8 cellular contexts compared by ENCODE assay signal in genomic region chr15:50135123-50135541, GRCh38. TPM values are rescaled to one million over a fixed set of nuclear protein-coding genes. Genes with fewer than 3 reads are reported as not detected.
DNase-seq lines count a peak whose midpoint lies in the region; ATAC-seq and TF ChIP-seq lines count a peak whose summit lies in the region.

No MANE protein-coding gene starts in this region.

- H3K27me3 Mint-ChIP-seq in activated T-cell treated with anti-CD3 and anti-CD28 coated beads, Interleukin-2, amount 50 U/mL, for 24 hours = peaks cover 2% of the 10 kb centered on the region
- peaks cover under 1% of the 10 kb centered on the region for H3K27me3 Mint-ChIP-seq in GM23338 (ENCODE audit: insufficient read depth, low read depth, poor library complexity)

- H3K4me3 ChIP-seq in GM23338 = no peak overlapping the region
- H3K4me3 ChIP-seq in H7 (ENCODE audit: insufficient read depth, low read depth, low read length) = no peak overlapping the region

- H3K27me3 ChIP-seq in GM23338 (ENCODE audit: insufficient read depth) = no peaks in the 10 kb centered on the region
- no peaks in the 10 kb centered on the region for H3K27me3 ChIP-seq in H7 (ENCODE audit: control insufficient read depth, insufficient read depth, low read length)

- peaks cover 3% of the 10 kb centered on the region for H3K36me3 Mint-ChIP-seq in activated T-cell treated with anti-CD3 and anti-CD28 coated beads, Interleukin-2, amount 50 U/mL, for 24 hours (ENCODE audit: low read depth)
- no peaks in the 10 kb centered on the region for H3K36me3 Mint-ChIP-seq in GM23338 (ENCODE audit: low read depth)

- no peak overlapping the region for H2AFZ ChIP-seq in GM23338

- H3K9me2 ChIP-seq in GM23338 (ENCODE audit: insufficient read depth) = no peaks in the 10 kb centered on the region

- peaks cover 6% of the 10 kb centered on the region for H3K9me3 Mint-ChIP-seq in activated T-cell treated with anti-CD3 and anti-CD28 coated beads, Interleukin-2, amount 50 U/mL, for 24 hours
- H3K9me3 Mint-ChIP-seq in GM23338 = no peaks in the 10 kb centered on the region

- no peak overlapping the region for H3K27ac ChIP-seq in GM23338 (ENCODE audit: low read depth)

- H4K20me1 ChIP-seq in GM23338 (replicated peaks; ENCODE audit: insufficient read depth) = no peaks in the 10 kb centered on the region

- no peak for DNase-seq in activated T-cell treated with anti-CD3 and anti-CD28 coated beads, Interleukin-2, amount 50 U/mL, for 24 hours
- DNase-seq in stimulated activated CD4-positive, alpha-beta T cell treated with anti-CD3 and anti-CD28 coated beads, Interleukin-1b, Interleukin-23, amount 100 ng/mL, for 24 hours (ENCODE audit: low read depth in 4 of 4, low spot score in 1 of 4) = peak in 3 of 4 experiments; percentile 17 to 32 (median 22)
- DNase-seq in occipital lobe (lab: John Stamatoyannopoulos, UW) = no peak
- no peak for DNase-seq in GM23338 (ENCODE audit: low spot score)
- no peak for DNase-seq in GM19238 (ENCODE audit: insufficient read length, low spot score)
- no peak for DNase-seq in H7

- peak overlapping the region; percentile 46 for H3K4me3 Mint-ChIP-seq in activated T-cell treated with anti-CD3 and anti-CD28 coated beads, Interleukin-2, amount 50 U/mL, for 24 hours
- no peak overlapping the region for H3K4me3 Mint-ChIP-seq in GM23338

- H3K79me2 ChIP-seq in GM23338 (replicated peaks; ENCODE audit: insufficient read depth) = no peaks in the 10 kb centered on the region

- H3K27ac Mint-ChIP-seq in activated T-cell treated with anti-CD3 and anti-CD28 coated beads, Interleukin-2, amount 50 U/mL, for 24 hours = peak overlapping the region; percentile 94
- no peak overlapping the region for H3K27ac Mint-ChIP-seq in GM23338

- ATAC-seq in GM19328 (IDR thresholded peaks at IDR 0.05; ENCODE audit: unreplicated experiment) = peak; percentile 47
- peak; percentile 60 for ATAC-seq in HG03095 (IDR thresholded peaks at IDR 0.05; ENCODE audit: unreplicated experiment)
- no peak for ATAC-seq in GM23338

- TF ChIP-seq CTCF in GM23338 (conservative IDR thresholded peaks at IDR 0.05; ENCODE audit: low read depth in 2 of 2) = no peak

- H3K4me1 Mint-ChIP-seq in activated T-cell treated with anti-CD3 and anti-CD28 coated beads, Interleukin-2, amount 50 U/mL, for 24 hours (ENCODE audit: low read depth) = peaks cover 66% of the 10 kb centered on the region
- no peaks in the 10 kb centered on the region for H3K4me1 Mint-ChIP-seq in GM23338

- no peaks in the 10 kb centered on the region for H3K36me3 ChIP-seq in GM23338 (ENCODE audit: insufficient read depth)
- no peaks in the 10 kb centered on the region for H3K36me3 ChIP-seq in H7 (replicated peaks; ENCODE audit: control insufficient read depth, insufficient read depth, low read length)

- H3K4me1 ChIP-seq in GM23338 (ENCODE audit: insufficient read depth) = no peaks in the 10 kb centered on the region

- H3K4me2 ChIP-seq in GM23338 = no peak overlapping the region

- no peaks in the 10 kb centered on the region for H3F3A ChIP-seq in GM23338 (replicated peaks; ENCODE audit: low read depth)

TF ChIP-seq in GM23338, 12 proteins besides CTCF, POLR2A, EP300 and RAD21:
- no peak for TF ChIP-seq ZNF462 (CRISPR knock-in tag; IDR thresholded peaks at IDR 0.05)
- TF ChIP-seq POLR2AphosphoS5 (IDR thresholded peaks at IDR 0.05; ENCODE audit: low read depth) = no peak
- TF ChIP-seq JUNB (IDR thresholded peaks at IDR 0.05; ENCODE audit: unreplicated experiment) = no peak
TF ChIP-seq in GM23338: peak in this region for 0.

RNA-seq across cellular contexts. Expression of gene ATP8B4, which starts 16.1 kb away (rescaled TPM):
- total RNA-seq in occipital lobe = 6.6 TPM
- total RNA-seq in GM23338 (2014; rRNA removed; shearing (Covaris generic)) = 0.24 and 4.5 TPM in 2 replicates
- polyA plus RNA-seq in GM23338 (2016; fragmentation: Nextera tagmentation; extraction: Ambion mirVana) = 0.07 TPM in 1 of 2 replicates, not detected in the other
- not detected in 2 replicates for total RNA-seq in H7 (2014; rRNA removed; shearing (Covaris generic))

RNA-seq across cellular contexts. Expression of gene SLC27A2, which starts 46.9 kb away (rescaled TPM):
- total RNA-seq in occipital lobe = 1.4 TPM
- total RNA-seq in GM23338 (2014; rRNA removed; shearing (Covaris generic)) = 7.5 and 9.4 TPM in 2 replicates
- polyA plus RNA-seq in GM23338 (2016; fragmentation: Nextera tagmentation; extraction: Ambion mirVana) = 2.1 and 2.8 TPM in 2 replicates
- 1.1 and 1.6 TPM in 2 replicates for total RNA-seq in H7 (2014; rRNA removed; shearing (Covaris generic))

Comparison
In these comparisons a context has a peak if more than half of its experiments do, and no peak if none do; other contexts are left out.
1. DNase-seq: peak in stimulated activated CD4-positive, alpha-beta T cell treated with anti-CD3 and anti-CD28 coated beads, Interleukin-1b, Interleukin-23, amount 100 ng/mL, for 24 hours (3 of 4); none in activated T-cell treated with anti-CD3 and anti-CD28 coated beads, Interleukin-2, amount 50 U/mL, for 24 hours (single experiment), occipital lobe (single experiment), GM23338 (single experiment), GM19238 (single experiment) and H7 (single experiment).